Comparison of ENCODE assay signal across 13 cellular contexts in genomic region chr4:878796-879729, GRCh38. TPM values are rescaled to one million over a fixed set of nuclear protein-coding genes. Genes with fewer than 3 reads are reported as not detected.
A peak's percentile ranks its signal among the peaks of the same experiment; 100 is the strongest.
DNase-seq lines count a peak whose midpoint lies in the region; ATAC-seq and TF ChIP-seq lines count a peak whose summit lies in the region.
"Had no signal": no experiment of that assay in that cellular context is flagged by ENCODE, and none has a peak within 500 bp of the region (broad histone marks: within the 10 kb centered on the region; RNA-seq: fewer than 3 reads in every experiment).

No MANE protein-coding gene starts in this region.

- peaks cover 21 to 32% (median 29%) of the 10 kb centered on the region in 4 donors for H3K4me1 Mint-ChIP-seq in naive thymus-derived CD8-positive, alpha-beta T cell

- intact Hi-C loops in vagina (cut with DNase I), result no loop called here

- no peak for TF ChIP-seq POLR2A in vagina (IDR thresholded peaks at IDR 0.05)

- H3K27ac Mint-ChIP-seq in naive thymus-derived CD8-positive, alpha-beta T cell, result peak overlapping the region; percentile 84 to 96 (median 92)

- DNase-seq in activated naive CD4-positive, alpha-beta T cell treated with Interleukin-2 at 50 U/mL for 16 hours, result peak; percentile 46
- DNase-seq in activated naive CD4-positive, alpha-beta T cell treated with anti-CD3 and anti-CD28 coated beads, Interleukin-2, amount 50 U/mL, for 16 hours, result no peak
- DNase-seq in activated effector memory CD4-positive, alpha-beta T cell treated with Interleukin-2 at 50 U/mL for 16 hours, result peak; percentile 26
- peak in 7 of 10 donors; percentile 9 to 54 (median 37) for DNase-seq in naive thymus-derived CD8-positive, alpha-beta T cell
- DNase-seq in vagina (ENCODE audit: extremely low spot score in 2 of 2), result no peak
- no peak for DNase-seq in iPS-NIHi7 (ENCODE audit: extremely low spot score)
- DNase-seq: Kasumi-1, posterior cingulate gyrus, trophoblast cell had no signal

- no peak for TF ChIP-seq CTCF in vagina (IDR thresholded peaks at IDR 0.05)

- ATAC-seq in naive thymus-derived CD8-positive, alpha-beta T cell, result peak; percentile 73 to 84
- ATAC-seq in HG02885 (IDR thresholded peaks at IDR 0.05; ENCODE audit: poor library complexity, unreplicated experiment), result no peak
- no peak for ATAC-seq in HG02840 (IDR thresholded peaks at IDR 0.05; ENCODE audit: low FRiP score, unreplicated experiment)

- H3K36me3 Mint-ChIP-seq in naive thymus-derived CD8-positive, alpha-beta T cell, result peaks cover under 1 to 38% (median 2%) of the 10 kb centered on the region in 3 donors

- H3K4me3 ChIP-seq in vagina, result no peak overlapping the region

- no peaks in the 10 kb centered on the region for H3K4me1 ChIP-seq in vagina

- peak overlapping the region; percentile 53 to 82 (median 72) for H3K4me3 Mint-ChIP-seq in naive thymus-derived CD8-positive, alpha-beta T cell

- H3K36me3 ChIP-seq in vagina, result peaks cover 0 to 67% of the 10 kb centered on the region in 2 donors

- H3K9me3 ChIP-seq in vagina, result no peaks in the 10 kb centered on the region

- H3K27me3 Mint-ChIP-seq in naive thymus-derived CD8-positive, alpha-beta T cell, result no peaks in the 10 kb centered on the region

- H3K27ac ChIP-seq in vagina, result peak overlapping the region; percentile 13

- POLR2A ChIA-PET in naive thymus-derived CD8-positive, alpha-beta T cell (lab: Charles Lee), result no interaction called here

- H3K9me3 Mint-ChIP-seq in naive thymus-derived CD8-positive, alpha-beta T cell, result no peaks in the 10 kb centered on the region

- no peaks in the 10 kb centered on the region for H3K27me3 ChIP-seq in vagina

RNA-seq across cellular contexts. Expression of gene GAK, which starts 53.1 kb away (rescaled TPM):
- total RNA-seq in naive thymus-derived CD8-positive, alpha-beta T cell, result 100 to 1,000 TPM; 162 to 164 TPM
- polyA plus RNA-seq in naive thymus-derived CD8-positive, alpha-beta T cell, result 10 to 100 TPM; 45.0 to 71.0 (median 57.6) TPM
- total RNA-seq in vagina, result 89.1 TPM

RNA-seq across cellular contexts. Expression of gene CPLX1, which starts 53.1 kb away (rescaled TPM):
- total RNA-seq in naive thymus-derived CD8-positive, alpha-beta T cell, result under 1 TPM in 1 of 2 experiments, not detected in 1; 0.29 TPM
- not detected for polyA plus RNA-seq in naive thymus-derived CD8-positive, alpha-beta T cell
- total RNA-seq in vagina, result 0.98 TPM
- total RNA-seq: Daoy, lung microvascular endothelial cell had no signal

RNA-seq across cellular contexts. Expression of gene TMEM175, which starts 53.2 kb away (rescaled TPM):
- 10 to 100 TPM; 65.6 to 72.9 TPM for total RNA-seq in naive thymus-derived CD8-positive, alpha-beta T cell
- polyA plus RNA-seq in naive thymus-derived CD8-positive, alpha-beta T cell, result 10 to 100 TPM in 2 of 3 donors, 1 to 10 TPM in 1; 6.4 to 14.7 (median 11.5) TPM
- total RNA-seq in vagina, result 56.5 TPM

Comparison
In these comparisons a context has a peak if more than half of its experiments do, and no peak if none do; other contexts are left out.
1. DNase-seq: peak in activated naive CD4-positive, alpha-beta T cell treated with Interleukin-2 at 50 U/mL for 16 hours (single experiment), activated effector memory CD4-positive, alpha-beta T cell treated with Interleukin-2 at 50 U/mL for 16 hours (single experiment) and naive thymus-derived CD8-positive, alpha-beta T cell (7 of 10); none in activated naive CD4-positive, alpha-beta T cell treated with anti-CD3 and anti-CD28 coated beads, Interleukin-2, amount 50 U/mL, for 16 hours (single experiment), vagina (0 of 2) and iPS-NIHi7 (single experiment).
2. ATAC-seq: peak in naive thymus-derived CD8-positive, alpha-beta T cell (2 of 2); none in HG02885 (single experiment) and HG02840 (single experiment).